In genomic region chr21:26469789-26470188, GRCh38 we compare ENCODE assay signal across 12 cellular contexts.
DNase-seq lines count a peak whose midpoint lies in the region; ATAC-seq and TF ChIP-seq lines count a peak whose summit lies in the region.
"Had no signal": no experiment of that assay in that cellular context is flagged by ENCODE, and none has a peak within 500 bp of the region (broad histone marks: within the 10 kb centered on the region; RNA-seq: fewer than 3 reads in every experiment).

No MANE protein-coding gene starts in this region.

- intact Hi-C loops in MCF 10A (cut with micrococcal nuclease), result loop anchor here (10.0 kb wide), 1 partner anchor 275 kb away; no protein-coding TSS in a partner anchor
- intact Hi-C loops in breast epithelium (cut with DNase I; ENCODE audit: low total_unique reads), result no loop called here

- TF ChIP-seq CTCF in MCF 10A (IDR thresholded peaks at IDR 0.05; ENCODE audit: unreplicated experiment) (no peak), breast epithelium (IDR thresholded peaks at IDR 0.05) (no peak), foreskin fibroblast (IDR thresholded peaks at IDR 0.05; ENCODE audit: low read depth, low read length) (no peak), GM20000 (IDR thresholded peaks at IDR 0.05; ENCODE audit: extremely low read depth, missing control alignments) (no peak)

- no peak for ATAC-seq in HG02870 (IDR thresholded peaks at IDR 0.05; ENCODE audit: unreplicated experiment)
- no peak for ATAC-seq in HG03520 (IDR thresholded peaks at IDR 0.05; ENCODE audit: unreplicated experiment)
- ATAC-seq: natural killer cell treated with Interleukin-12 subunit alpha and Interleukin-12 subunit beta and Interleukin-15 and Interleukin-18, amount 100 ng/mL, for 72 hours had no signal

- POLR2A ChIA-PET in MCF 10A (lab: Yijun Ruan, JAX), result interaction anchor here (0.6 to 1.5 kb wide), 7 partner anchors 9 to 735 kb away, joined by 3 to 6 read pairs (median 4); partner anchors contain the start of genes ATP5PF and GABPA

- peak overlapping the region; percentile 80 for H3K27ac Mint-ChIP-seq in MCF 10A (ENCODE audit: low read depth, unreplicated experiment)
- H3K27ac Mint-ChIP-seq: natural killer cell treated with Interleukin-12 subunit alpha and Interleukin-12 subunit beta and Interleukin-15 and Interleukin-18, amount 100 ng/mL, for 72 hours had no signal

- H3K36me3 ChIP-seq in breast epithelium, result no peaks in the 10 kb centered on the region

- H3K27ac ChIP-seq in breast epithelium, result no peak overlapping the region

- no peak for TF ChIP-seq POLR2A in breast epithelium (IDR thresholded peaks at IDR 0.05)

- CTCF ChIA-PET in MCF 10A (lab: Yijun Ruan, JAX), result interaction anchor here (0.6 kb wide), 1 partner anchor 134 kb away, joined by 5 read pairs; no protein-coding TSS in a partner anchor

- H3K4me3 Mint-ChIP-seq in MCF 10A (ENCODE audit: unreplicated experiment), result no peak overlapping the region
- H3K4me3 Mint-ChIP-seq: natural killer cell treated with Interleukin-12 subunit alpha and Interleukin-12 subunit beta and Interleukin-15 and Interleukin-18, amount 100 ng/mL, for 72 hours had no signal

- H3K9me3 Mint-ChIP-seq in MCF 10A (ENCODE audit: unreplicated experiment), result no peaks in the 10 kb centered on the region

- H3K36me3 Mint-ChIP-seq in MCF 10A (ENCODE audit: insufficient read depth, unreplicated experiment), result no peaks in the 10 kb centered on the region
- H3K36me3 Mint-ChIP-seq: natural killer cell treated with Interleukin-12 subunit alpha and Interleukin-12 subunit beta and Interleukin-15 and Interleukin-18, amount 100 ng/mL, for 72 hours had no signal

- no peaks in the 10 kb centered on the region for H3K27me3 ChIP-seq in breast epithelium
- H3K27me3 ChIP-seq: heart left ventricle had no signal

- no TSS peak for BruUV-seq in MCF 10A (replicated peaks; lab: Mats Ljungman, UMichigan)

- DNase-seq in MCF 10A (ENCODE audit: unreplicated experiment) (peak; percentile 74), breast epithelium (ENCODE audit: low spot score in 2 of 2) (no peak), SIG-M5 (lab: John Stamatoyannopoulos, UW) (peak; percentile 63), foreskin fibroblast (peak; percentile 68 to 92), stromal cell of bone marrow (ENCODE audit: low read depth) (peak; percentile 95), GM20000 (ENCODE audit: low spot score) (no peak)
- DNase-seq: activated CD4-positive, alpha-beta T cell treated with anti-CD3 and anti-CD28 coated beads, Interleukin-2, amount 50 U/mL, for 4 hours; SHP77 had no signal

- no peaks in the 10 kb centered on the region for H3K9me3 ChIP-seq in breast epithelium
- H3K9me3 ChIP-seq: heart left ventricle had no signal

- H3K4me1 ChIP-seq in breast epithelium, result no peaks in the 10 kb centered on the region
- H3K4me1 ChIP-seq: heart left ventricle had no signal

- H3K4me1 Mint-ChIP-seq in MCF 10A (ENCODE audit: insufficient read depth, unreplicated experiment), result peaks cover 12% of the 10 kb centered on the region

- H3K27me3 Mint-ChIP-seq in MCF 10A (ENCODE audit: insufficient read depth, unreplicated experiment), result no peaks in the 10 kb centered on the region
- H3K27me3 Mint-ChIP-seq: natural killer cell treated with Interleukin-12 subunit alpha and Interleukin-12 subunit beta and Interleukin-15 and Interleukin-18, amount 100 ng/mL, for 72 hours had no signal

- H3K4me3 ChIP-seq in breast epithelium, result no peak overlapping the region
- H3K4me3 ChIP-seq in foreskin fibroblast (ENCODE audit: low read depth in 1 of 2, low read length in 2 of 2), result no peak overlapping the region
- H3K4me3 ChIP-seq: heart left ventricle had no signal

Comparison
In these comparisons a context has a peak if more than half of its experiments do, and no peak if none do; other contexts are left out.
1. DNase-seq: peak in MCF 10A (single experiment), SIG-M5 (single experiment), foreskin fibroblast (2 of 2) and stromal cell of bone marrow (single experiment); none in breast epithelium (0 of 2) and GM20000 (single experiment).